In genomic region chr10:107692072-107692471, GRCh38 we compare ENCODE assay signal across 19 cellular contexts.
DNase-seq lines count a peak whose midpoint lies in the region; ATAC-seq and TF ChIP-seq lines count a peak whose summit lies in the region.
"Had no signal": no experiment of that assay in that cellular context is flagged by ENCODE, and none has a peak within 500 bp of the region (broad histone marks: within the 10 kb centered on the region; RNA-seq: fewer than 3 reads in every experiment).

No MANE protein-coding gene starts in this region.

- H3K36me3 ChIP-seq in Peyer's patch, result no peaks in the 10 kb centered on the region

- H3K4me1 ChIP-seq in Peyer's patch, result no peaks in the 10 kb centered on the region

- no peak overlapping the region for H3K4me3 Mint-ChIP-seq in immature natural killer cell

- ATAC-seq in GM19372 (IDR thresholded peaks at IDR 0.05; ENCODE audit: low read depth, unreplicated experiment) (peak; percentile 43), HG03565 (IDR thresholded peaks at IDR 0.05; ENCODE audit: unreplicated experiment) (peak; percentile 53), HG02798 (IDR thresholded peaks at IDR 0.05; ENCODE audit: poor library complexity, unreplicated experiment) (no peak)

- H3K9me3 Mint-ChIP-seq in immature natural killer cell, result peaks cover 0 to 15% (median 7%) of the 10 kb centered on the region in 6 donors

- DNase-seq in CD1c-positive myeloid dendritic cell (ENCODE audit: extremely low spot score), result peak; percentile 48
- peak; percentile 35 for DNase-seq in SIG-M5 (lab: John Stamatoyannopoulos, UW)
- no peak for DNase-seq in immature natural killer cell
- no peak for DNase-seq in Peyer's patch
- no peak for DNase-seq in NCI-H748 (lab: John Stamatoyannopoulos, UW; ENCODE audit: unreplicated experiment)
- DNase-seq: DMS79 treated with DMSO at 0.1 percent for 48 hours; HCEC 1CT; Karpas-422; NCI-H1436 treated with DMSO at 0.1 percent for 48 hours; NCI-H2081 treated with DMSO at 0.1 percent for 48 hours; NCI-H2227 treated with DMSO at 0.1 percent for 48 hours; NCI-H524 treated with DMSO at 0.1 percent for 48 hours; NK-92 treated with Interleukin-12 subunit alpha and Interleukin-12 subunit beta, amount 100 ng/mL, for 24 hours; SHP77; T-helper 9 cell had no signal

- H3K27ac Mint-ChIP-seq in immature natural killer cell, result no peak overlapping the region

- H3K9me3 ChIP-seq in Peyer's patch, result no peaks in the 10 kb centered on the region

- H3K4me1 Mint-ChIP-seq in immature natural killer cell, result no peaks in the 10 kb centered on the region

- H3K27me3 Mint-ChIP-seq in immature natural killer cell (ENCODE audit: low read depth in 3 of 3), result peaks cover 0 to 5% (median 1%) of the 10 kb centered on the region in 3 donors

- no peaks in the 10 kb centered on the region for H3K27me3 ChIP-seq in Peyer's patch

- TF ChIP-seq CTCF in Peyer's patch (IDR thresholded peaks at IDR 0.05), result no peak

- TF ChIP-seq POLR2A in Peyer's patch (IDR thresholded peaks at IDR 0.05), result no peak

- no peaks in the 10 kb centered on the region for H3K36me3 Mint-ChIP-seq in immature natural killer cell

- no peak overlapping the region for H3K27ac ChIP-seq in Peyer's patch
- H3K27ac ChIP-seq: C4-2B had no signal

- no peak overlapping the region for H3K4me3 ChIP-seq in Peyer's patch

Comparison
In these comparisons a context has a peak if more than half of its experiments do, and no peak if none do; other contexts are left out.
1. DNase-seq: peak in CD1c-positive myeloid dendritic cell (single experiment) and SIG-M5 (single experiment); none in immature natural killer cell (0 of 3), Peyer's patch (0 of 3) and NCI-H748 (single experiment).